In genomic region chr6:161828355-161828754, GRCh38 we compare ENCODE assay signal across 21 cellular contexts.
DNase-seq lines count a peak whose midpoint lies in the region; ATAC-seq and TF ChIP-seq lines count a peak whose summit lies in the region.
"Had no signal": no experiment of that assay in that cellular context is flagged by ENCODE, and none has a peak within 500 bp of the region (broad histone marks: within the 10 kb centered on the region; RNA-seq: fewer than 3 reads in every experiment).

No MANE protein-coding gene starts in this region.

- H3K27ac ChIP-seq in DND-41 (ENCODE audit: low read length) (no peak overlapping the region), OCI-LY7 (ENCODE audit: low read depth, low read length, poor library complexity, severe bottlenecking) (no peak overlapping the region), spleen (no peak overlapping the region)
- H3K27ac ChIP-seq: A549, C4-2B had no signal

- H3K4me3 Mint-ChIP-seq in glutamatergic neuron (ENCODE audit: unreplicated experiment), result no peak overlapping the region
- H3K4me3 Mint-ChIP-seq: CD8-positive, alpha-beta T cell had no signal

- ATAC-seq in DND-41 (ENCODE audit: insufficient read depth, low read depth) (0 out of 3 replicates have a peak, but pooled peaks have one; percentile 22), HG03175 (IDR thresholded peaks at IDR 0.05; ENCODE audit: unreplicated experiment) (no peak)
- ATAC-seq: A549; CD8-positive, alpha-beta T cell; HepG2 had no signal

- no peak overlapping the region for H3K9ac ChIP-seq in DND-41 (ENCODE audit: low read depth, low read length)
- H3K9ac ChIP-seq: SK-N-SH had no signal

- H4K20me1 ChIP-seq in DND-41 (ENCODE audit: insufficient read depth, low read length) (no peaks in the 10 kb centered on the region), OCI-LY7 (ENCODE audit: insufficient read depth, low read length) (no peaks in the 10 kb centered on the region)

- BruUV-seq in OCI-LY7 (replicated peaks; lab: Mats Ljungman, UMichigan), result no TSS peak

- peaks cover 3% of the 10 kb centered on the region for H3K27me3 Mint-ChIP-seq in glutamatergic neuron (ENCODE audit: unreplicated experiment)

- H3K36me3 ChIP-seq in DND-41 (ENCODE audit: insufficient read depth, low read length) (no peaks in the 10 kb centered on the region), OCI-LY7 (ENCODE audit: insufficient read depth, low read length) (no peaks in the 10 kb centered on the region), spleen (no peaks in the 10 kb centered on the region)

- H3K4me1 ChIP-seq in DND-41 (ENCODE audit: insufficient read depth, low read length) (no peaks in the 10 kb centered on the region), OCI-LY7 (ENCODE audit: insufficient read depth, low read length, poor library complexity, severe bottlenecking) (no peaks in the 10 kb centered on the region), spleen (no peaks in the 10 kb centered on the region)
- H3K4me1 ChIP-seq: A549 had no signal

- H3K27me3 ChIP-seq in DND-41 (ENCODE audit: insufficient read depth, low read length, poor library complexity) (no peaks in the 10 kb centered on the region), spleen (replicated peaks in 1 of 7) (no peaks in the 10 kb centered on the region)

- POLR2A ChIA-PET in OCI-LY7 (lab: Charles Lee), result interaction anchor here (0.6 kb wide), 1 partner anchor 197 kb away, joined by 3 read pairs; no protein-coding TSS in a partner anchor

- H3K9me3 Mint-ChIP-seq in glutamatergic neuron (ENCODE audit: unreplicated experiment), result no peaks in the 10 kb centered on the region
- H3K9me3 Mint-ChIP-seq: CD8-positive, alpha-beta T cell had no signal

- H3K9me3 ChIP-seq in DND-41 (ENCODE audit: insufficient read depth, low read length, severe bottlenecking) (no peaks in the 10 kb centered on the region), OCI-LY7 (ENCODE audit: low read length) (no peaks in the 10 kb centered on the region), spleen (no peaks in the 10 kb centered on the region)
- H3K9me3 ChIP-seq: A549, SK-N-SH had no signal

- no peak for TF ChIP-seq POLR2A in spleen (IDR thresholded peaks at IDR 0.05)

- no peak overlapping the region for H2AFZ ChIP-seq in DND-41 (ENCODE audit: low read depth, low read length)
- no peak overlapping the region for H2AFZ ChIP-seq in OCI-LY7 (ENCODE audit: low read length)

- DNase-seq in DND-41, result peak; percentile 10
- DNase-seq in OCI-LY7 (ENCODE audit: low spot score), result peak; percentile 10
- peak; percentile 26 for DNase-seq in glutamatergic neuron
- no peak for DNase-seq in spleen
- no peak for DNase-seq in activated CD4-positive, alpha-beta T cell treated with anti-CD3 and anti-CD28 coated beads for 4 hours
- no peak for DNase-seq in RKO (ENCODE audit: low spot score)
- DNase-seq: AML-193; CD8-positive, alpha-beta T cell; DMS 273 treated with DMSO at 0.1 percent for 48 hours; DMS79; Karpas-422; NCI-H2029 treated with DMSO at 0.1 percent for 48 hours; NCI-H2227 treated with DMSO at 0.1 percent for 48 hours; NCI-H526 treated with DMSO at 0.1 percent for 48 hours; SIG-M5; SK-N-SH; SW 1271 had no signal

- H3K4me3 ChIP-seq in DND-41 (ENCODE audit: low read depth in 1 of 2, low read length in 2 of 2) (no peak overlapping the region), OCI-LY7 (ENCODE audit: low read depth, low read length, poor library complexity, severe bottlenecking) (no peak overlapping the region), spleen (no peak overlapping the region)
- H3K4me3 ChIP-seq: A549 had no signal

- H3K4me2 ChIP-seq in DND-41 (ENCODE audit: insufficient read depth, low read length), result no peak overlapping the region
- H3K4me2 ChIP-seq in OCI-LY7 (ENCODE audit: low read length), result no peak overlapping the region
- H3K4me2 ChIP-seq: A549, SK-N-SH had no signal

- no peaks in the 10 kb centered on the region for H3K36me3 Mint-ChIP-seq in glutamatergic neuron (ENCODE audit: unreplicated experiment)
- H3K36me3 Mint-ChIP-seq: CD8-positive, alpha-beta T cell had no signal

- H3K9me2 ChIP-seq in OCI-LY7 (ENCODE audit: insufficient read depth, low read length), result no peaks in the 10 kb centered on the region
- H3K9me2 ChIP-seq: SK-N-SH had no signal

- H3K4me1 Mint-ChIP-seq in glutamatergic neuron (ENCODE audit: low read depth, unreplicated experiment), result no peaks in the 10 kb centered on the region

- TF ChIP-seq CTCF in DND-41 (IDR thresholded peaks at IDR 0.05; ENCODE audit: borderline replicate concordance, extremely low read depth, low read length, poor library complexity, severe bottlenecking), result no peak
- no peak for TF ChIP-seq CTCF in OCI-LY7 (conservative IDR thresholded peaks at IDR 0.05; ENCODE audit: low read length)
- TF ChIP-seq CTCF in glutamatergic neuron (IDR thresholded peaks at IDR 0.05; ENCODE audit: partially characterized antibody, unreplicated experiment), result no peak
- no peak for TF ChIP-seq CTCF in spleen (IDR thresholded peaks at IDR 0.05 in 8 of 11, conservative IDR thresholded peaks at IDR 0.05 in 3 of 11)

- H3K27ac Mint-ChIP-seq in glutamatergic neuron (ENCODE audit: unreplicated experiment), result no peak overlapping the region
- H3K27ac Mint-ChIP-seq: CD8-positive, alpha-beta T cell had no signal

- 16 to 40% (median 31%) methylated on average over 9 of the region's 9 CpGs for WGBS in spleen, 5 donors

- intact Hi-C loops in OCI-LY7 (cut with micrococcal nuclease; ENCODE audit: unreplicated experiment) (no loop called here), spleen (cut with DNase I; ENCODE audit: low total_unique reads) (no loop called here)

- H3K79me2 ChIP-seq in DND-41 (ENCODE audit: insufficient read depth, low read length) (no peaks in the 10 kb centered on the region), OCI-LY7 (ENCODE audit: insufficient read depth, low read depth, low read length) (no peaks in the 10 kb centered on the region)

- CTCF ChIA-PET in OCI-LY7 (lab: Charles Lee; ENCODE audit: unreplicated experiment), result no interaction called here

Comparison
In these comparisons a context has a peak if more than half of its experiments do, and no peak if none do; other contexts are left out.
1. DNase-seq: peak in DND-41 (single experiment), OCI-LY7 (single experiment) and glutamatergic neuron (single experiment); none in spleen (single experiment), activated CD4-positive, alpha-beta T cell treated with anti-CD3 and anti-CD28 coated beads for 4 hours (0 of 2) and RKO (single experiment).